Comparison of ENCODE assay signal across 22 cellular contexts in genomic region chr2:181046833-181047232, GRCh38.
DNase-seq lines count a peak whose midpoint lies in the region; ATAC-seq lines count a peak whose summit lies in the region.
"Had no signal": no experiment of that assay in that cellular context is flagged by ENCODE, and none has a peak within 500 bp of the region (broad histone marks: within the 10 kb centered on the region; RNA-seq: fewer than 3 reads in every experiment).

No MANE protein-coding gene starts in this region.

- peak; percentile 49 for ATAC-seq in GM18870 (IDR thresholded peaks at IDR 0.05; ENCODE audit: unreplicated experiment)
- peak; percentile 58 for ATAC-seq in GM19463 (IDR thresholded peaks at IDR 0.05; ENCODE audit: unreplicated experiment)
- peak; percentile 75 for ATAC-seq in HG03135 (IDR thresholded peaks at IDR 0.05; ENCODE audit: unreplicated experiment)
- peak; percentile 57 for ATAC-seq in memory B cell (ENCODE audit: low read depth)
- no peak for ATAC-seq in GM19397 (IDR thresholded peaks at IDR 0.05; ENCODE audit: unreplicated experiment)
- ATAC-seq: left lobe of liver; PC-3; stimulated activated memory B cell treated with anti-CD40 and anti-IgM and Interleukin-4, amounts not matched to agents 10 μg/mL and 1 μg/mL and 100 μg/mL, for 72 hours had no signal

- in situ Hi-C loops in KBM-7 (cut with MboI; ENCODE audit: low pct_unique_long_range_greater_than_20kb, low sequenced_read_pairs) = no loop called here

- no peak overlapping the region for H3K4me3 Mint-ChIP-seq in memory B cell
- H3K4me3 Mint-ChIP-seq: activated CD4-positive, alpha-beta T cell treated with anti-CD3 and anti-CD28 coated beads, Interleukin-2, amount 10 ng/mL, durations not matched to agents 24 days and 14 days; CD4-positive, alpha-beta T cell; dendritic cell treated with granulocyte-macrophage colony-stimulating factor and Interleukin-4, amounts not matched to agents 40 ng/mL and 50 ng/mL, for 4 days; neural progenitor cell; stimulated activated memory B cell treated with anti-CD40 and anti-IgM and Interleukin-4, amounts not matched to agents 10 μg/mL and 1 μg/mL and 100 μg/mL, for 72 hours; T-cell had no signal

- no peaks in the 10 kb centered on the region for H3K9me3 Mint-ChIP-seq in memory B cell
- H3K9me3 Mint-ChIP-seq: activated CD4-positive, alpha-beta T cell treated with anti-CD3 and anti-CD28 coated beads, Interleukin-2, amount 10 ng/mL, durations not matched to agents 24 days and 14 days; CD4-positive, alpha-beta T cell; dendritic cell treated with granulocyte-macrophage colony-stimulating factor and Interleukin-4, amounts not matched to agents 40 ng/mL and 50 ng/mL, for 4 days; neural progenitor cell; stimulated activated memory B cell treated with anti-CD40 and anti-IgM and Interleukin-4, amounts not matched to agents 10 μg/mL and 1 μg/mL and 100 μg/mL, for 72 hours; T-cell had no signal

- H3K36me3 Mint-ChIP-seq in memory B cell = no peaks in the 10 kb centered on the region
- H3K36me3 Mint-ChIP-seq: neural progenitor cell; stimulated activated memory B cell treated with anti-CD40 and anti-IgM and Interleukin-4, amounts not matched to agents 10 μg/mL and 1 μg/mL and 100 μg/mL, for 72 hours; T-cell had no signal

- H3K4me1 Mint-ChIP-seq in memory B cell = peaks cover 8% of the 10 kb centered on the region
- H3K4me1 Mint-ChIP-seq: neural progenitor cell had no signal

- DNase-seq in memory B cell (ENCODE audit: low spot score in 2 of 2) (no peak), KBM-7 (no peak), SW480 (ENCODE audit: low spot score) (no peak)
- DNase-seq: activated CD4-positive, alpha-beta T cell treated with anti-CD3 and anti-CD28 coated beads, Interleukin-2, amount 10 ng/mL, durations not matched to agents 24 days and 14 days; activated effector memory CD4-positive, alpha-beta T cell treated with anti-CD3 and anti-CD28 coated beads, Interleukin-2, amount 50 U/mL, for 16 hours; CD4-positive, alpha-beta T cell; DMS153; head of caudate nucleus; MV-4-11; NCI-H1694 treated with DMSO at 0.1 percent for 48 hours; NCI-H345; PC-3; SIG-M5; T-cell had no signal

- H3K27me3 Mint-ChIP-seq in memory B cell = no peaks in the 10 kb centered on the region
- H3K27me3 Mint-ChIP-seq: activated CD4-positive, alpha-beta T cell treated with anti-CD3 and anti-CD28 coated beads, Interleukin-2, amount 10 ng/mL, durations not matched to agents 24 days and 14 days; CD4-positive, alpha-beta T cell; dendritic cell treated with granulocyte-macrophage colony-stimulating factor and Interleukin-4, amounts not matched to agents 40 ng/mL and 50 ng/mL, for 4 days; stimulated activated memory B cell treated with anti-CD40 and anti-IgM and Interleukin-4, amounts not matched to agents 10 μg/mL and 1 μg/mL and 100 μg/mL, for 72 hours; T-cell had no signal

- no peak overlapping the region for H3K27ac Mint-ChIP-seq in memory B cell
- H3K27ac Mint-ChIP-seq: activated CD4-positive, alpha-beta T cell treated with anti-CD3 and anti-CD28 coated beads, Interleukin-2, amount 10 ng/mL, durations not matched to agents 24 days and 14 days; CD4-positive, alpha-beta T cell; dendritic cell treated with granulocyte-macrophage colony-stimulating factor and Interleukin-4, amounts not matched to agents 40 ng/mL and 50 ng/mL, for 4 days; neural progenitor cell; stimulated activated memory B cell treated with anti-CD40 and anti-IgM and Interleukin-4, amounts not matched to agents 10 μg/mL and 1 μg/mL and 100 μg/mL, for 72 hours; T-cell had no signal
